Comparison of ENCODE assay signal across 15 cellular contexts in genomic region chr17:8960325-8961144, GRCh38. TPM values are rescaled to one million over a fixed set of nuclear protein-coding genes. Genes with fewer than 3 reads are reported as not detected.
DNase-seq lines count a peak whose midpoint lies in the region; ATAC-seq, FAIRE-seq and TF ChIP-seq lines count a peak whose summit lies in the region.
"Had no signal": no experiment of that assay in that cellular context is flagged by ENCODE, and none has a peak within 500 bp of the region (broad histone marks: within the 10 kb centered on the region; RNA-seq: fewer than 3 reads in every experiment).

No MANE protein-coding gene starts in this region.

- peak overlapping the region; percentile 79 for H3K27ac Mint-ChIP-seq in activated naive CD4-positive, alpha-beta T cell treated with anti-CD3 and anti-CD28 coated beads, Interleukin-2, amount 50 U/mL, for 24 hours
- H3K27ac Mint-ChIP-seq in T-cell (peak overlapping the region; percentile 89 to 98), endodermal cell (no peak overlapping the region)
- H3K27ac Mint-ChIP-seq in stimulated activated naive CD8-positive, alpha-beta T cell treated with anti-CD3 and anti-CD28 coated beads, Interleukin-15, amount 100 ng/mL, for 72 hours, result peak overlapping the region in 1 of 2 donors; percentile 89

- H3K4me1 Mint-ChIP-seq in activated naive CD4-positive, alpha-beta T cell treated with anti-CD3 and anti-CD28 coated beads, Interleukin-2, amount 50 U/mL, for 24 hours, result peaks cover 90% of the 10 kb centered on the region
- H3K4me1 Mint-ChIP-seq in T-cell, result peaks cover 89 to 94% (median 91%) of the 10 kb centered on the region in 3 donors
- peaks cover 3% of the 10 kb centered on the region for H3K4me1 Mint-ChIP-seq in endodermal cell
- H3K4me1 Mint-ChIP-seq in stimulated activated naive CD8-positive, alpha-beta T cell treated with anti-CD3 and anti-CD28 coated beads, Interleukin-15, amount 100 ng/mL, for 72 hours, result peaks cover 83% of the 10 kb centered on the region

- no peaks in the 10 kb centered on the region for H3K36me3 ChIP-seq in endodermal cell (ENCODE audit: control insufficient read depth, insufficient read depth, low read length)
- H3K36me3 ChIP-seq: SJCRH30 had no signal

- no peak overlapping the region for H3K9ac ChIP-seq in endodermal cell (ENCODE audit: extremely low read depth, low read length, poor library complexity, severe bottlenecking)
- H3K9ac ChIP-seq: KMS-11 had no signal

- FAIRE-seq in D721Med (lab: Jason Lieb, UNC), result no peak

- TF ChIP-seq CTCF in endodermal cell (conservative IDR thresholded peaks at IDR 0.05) (peak; percentile 49), D721Med (IDR thresholded peaks at IDR 0.05; ENCODE audit: insufficient read depth, missing control alignments) (no peak)

- CTCF ChIA-PET in T-cell (lab: Charles Lee), result no interaction called here

- H3K36me3 Mint-ChIP-seq in activated naive CD4-positive, alpha-beta T cell treated with anti-CD3 and anti-CD28 coated beads, Interleukin-2, amount 50 U/mL, for 24 hours, result peaks cover 21% of the 10 kb centered on the region
- H3K36me3 Mint-ChIP-seq in T-cell, result peaks cover 54% of the 10 kb centered on the region
- H3K36me3 Mint-ChIP-seq in endodermal cell (ENCODE audit: low read depth), result no peaks in the 10 kb centered on the region

- ATAC-seq in T-cell (replicated peaks in 1 of 4), result no peak
- ATAC-seq in stimulated activated naive CD8-positive, alpha-beta T cell treated with anti-CD3 and anti-CD28 coated beads, Interleukin-15, amount 100 ng/mL, for 72 hours, result no peak
- no peak for ATAC-seq in GM18909 (IDR thresholded peaks at IDR 0.05; ENCODE audit: poor library complexity, unreplicated experiment)

- H3K27ac ChIP-seq in endodermal cell (ENCODE audit: low read depth, low read length), result no peak overlapping the region
- H3K27ac ChIP-seq: HL-60, KMS-11, SJCRH30 had no signal

- H3K9me3 ChIP-seq in endodermal cell (ENCODE audit: control insufficient read depth, low read length), result no peaks in the 10 kb centered on the region
- H3K9me3 ChIP-seq: SJCRH30 had no signal

- no peaks in the 10 kb centered on the region for H3K4me1 ChIP-seq in endodermal cell (ENCODE audit: control insufficient read depth, insufficient read depth, low read length)
- H3K4me1 ChIP-seq: SJCRH30 had no signal

- WGBS in endodermal cell (ENCODE audit: insufficient coverage in 1 of 2, insufficient read length in 1 of 2), 2 experiments, result 84 to 96% methylated on average over 9 to 10 of the region's 10 CpGs

- H3K9me3 Mint-ChIP-seq in activated naive CD4-positive, alpha-beta T cell treated with anti-CD3 and anti-CD28 coated beads, Interleukin-2, amount 50 U/mL, for 24 hours, result no peaks in the 10 kb centered on the region
- H3K9me3 Mint-ChIP-seq in T-cell (no peaks in the 10 kb centered on the region), endodermal cell (no peaks in the 10 kb centered on the region)
- peaks cover 0 to 6% of the 10 kb centered on the region in 2 donors for H3K9me3 Mint-ChIP-seq in stimulated activated naive CD8-positive, alpha-beta T cell treated with anti-CD3 and anti-CD28 coated beads, Interleukin-15, amount 100 ng/mL, for 72 hours

- no peaks in the 10 kb centered on the region for H3K27me3 Mint-ChIP-seq in activated naive CD4-positive, alpha-beta T cell treated with anti-CD3 and anti-CD28 coated beads, Interleukin-2, amount 50 U/mL, for 24 hours
- H3K27me3 Mint-ChIP-seq in T-cell (no peaks in the 10 kb centered on the region), endodermal cell (ENCODE audit: insufficient read depth) (peaks cover 57% of the 10 kb centered on the region)
- no peaks in the 10 kb centered on the region for H3K27me3 Mint-ChIP-seq in stimulated activated naive CD8-positive, alpha-beta T cell treated with anti-CD3 and anti-CD28 coated beads, Interleukin-15, amount 100 ng/mL, for 72 hours

- POLR2A ChIA-PET in T-cell (lab: Charles Lee), result interaction anchor here in 1 of 2 donors (0.5 kb wide), 1 partner anchor 388 kb away, joined by 4 read pairs; no protein-coding TSS in a partner anchor

- H3K4me3 Mint-ChIP-seq in activated naive CD4-positive, alpha-beta T cell treated with anti-CD3 and anti-CD28 coated beads, Interleukin-2, amount 50 U/mL, for 24 hours, result peak overlapping the region; percentile 40
- peak overlapping the region; percentile 8 to 73 (median 44) for H3K4me3 Mint-ChIP-seq in T-cell
- H3K4me3 Mint-ChIP-seq in endodermal cell, result no peak overlapping the region
- H3K4me3 Mint-ChIP-seq in stimulated activated naive CD8-positive, alpha-beta T cell treated with anti-CD3 and anti-CD28 coated beads, Interleukin-15, amount 100 ng/mL, for 72 hours, result peak overlapping the region; percentile 64 to 72

- peaks cover 21% of the 10 kb centered on the region for H3K27me3 ChIP-seq in endodermal cell (ENCODE audit: control insufficient read depth, insufficient read depth, low read length, poor library complexity, severe bottlenecking)
- H3K27me3 ChIP-seq: SJCRH30 had no signal

- DNase-seq in activated naive CD4-positive, alpha-beta T cell treated with anti-CD3 and anti-CD28 coated beads, Interleukin-2, amount 50 U/mL, for 16 hours, result no peak
- DNase-seq in T-cell, result no peak
- peak; percentile 65 for DNase-seq in endodermal cell
- no peak for DNase-seq in stimulated activated naive CD8-positive, alpha-beta T cell treated with anti-CD3 and anti-CD28 coated beads, Interleukin-15, amount 100 ng/mL, for 72 hours
- no peak for DNase-seq in D721Med (ENCODE audit: insufficient read length, low spot score)
- no peak for DNase-seq in effector CD8-positive, alpha-beta T cell (lab: John Stamatoyannopoulos, UW)
- DNase-seq: NCI-H1417 treated with DMSO at 0.1 percent for 48 hours; NCI-H446 treated with DMSO at 0.1 percent for 48 hours; SJCRH30; stimulated activated CD4-positive, alpha-beta T cell treated with anti-CD3 and anti-CD28 coated beads, Interleukin-12 subunit alpha, Interleukin-12 subunit beta, amount 100 ng/mL, for 4 hours had no signal

- no peak overlapping the region for H3K4me3 ChIP-seq in endodermal cell (ENCODE audit: low read length)
- H3K4me3 ChIP-seq: SJCRH30 had no signal

RNA-seq across cellular contexts. Expression of gene PIK3R5, which starts 5.0 kb away (rescaled TPM):
- total RNA-seq in T-cell, result 100 to 1,000 TPM; 118 to 210 (median 151) TPM
- total RNA-seq in endodermal cell, result 10 to 100 TPM; 10.4 to 37.0 TPM
- polyA plus RNA-seq in endodermal cell (2013, experiment 1 of 2), result 8.8 TPM
- polyA plus RNA-seq in endodermal cell (2013, experiment 2 of 2), result 8.0 TPM
- total RNA-seq: pulmonary artery endothelial cell, SJCRH30 had no signal
